ENCODE assay signal across 24 cellular contexts in the genomic region with DNA sequence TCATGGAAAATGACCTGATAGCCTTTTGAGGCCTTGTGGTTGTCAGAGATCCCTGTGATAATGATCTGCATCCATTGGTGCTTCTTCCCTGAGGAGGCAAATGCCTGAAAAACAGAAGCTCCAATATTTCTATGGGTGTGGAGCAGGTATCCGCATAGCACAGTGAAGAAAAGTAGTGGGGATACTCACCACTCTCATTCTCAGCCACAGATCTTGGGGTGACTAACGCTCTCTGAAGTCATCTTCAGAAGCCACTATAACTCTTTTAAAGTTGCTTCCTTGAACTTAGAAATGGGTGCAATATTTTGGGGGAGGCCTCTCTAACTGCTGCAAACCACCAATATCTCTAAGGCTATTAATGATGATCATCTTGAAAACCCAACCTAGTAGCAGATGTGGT. TPM values are rescaled to one million over a fixed set of nuclear protein-coding genes. Genes with fewer than 3 reads are reported as not detected.
DNase-seq lines count a peak whose midpoint lies in the region; ATAC-seq and TF ChIP-seq lines count a peak whose summit lies in the region.
"Had no signal": no experiment of that assay in that cellular context is flagged by ENCODE, and none has a peak within 500 bp of the region (broad histone marks: within the 10 kb centered on the region; RNA-seq: fewer than 3 reads in every experiment).

No MANE protein-coding gene starts in this region.

- H3K9ac ChIP-seq in colonic mucosa (ENCODE audit: low read depth in 2 of 2, low read length in 2 of 2) (no peak overlapping the region), mesenchymal stem cell (ENCODE audit: low read length) (no peak overlapping the region)

- POLR2A ChIA-PET in CD8-positive, alpha-beta T cell (lab: Charles Lee): interaction anchor here (0.7 to 1.9 kb wide), 2 partner anchors 27 to 84 kb away, joined by 3 to 7 read pairs; no protein-coding TSS in a partner anchor

- no peak for DNase-seq in activated CD4-positive, CD25-positive, alpha-beta regulatory T cell treated with anti-CD3 and anti-CD28 coated beads, Interleukin-2, amount 50 U/mL, for 72 hours
- peak in 1 of 7 experiments; percentile 20 for DNase-seq in CD8-positive, alpha-beta T cell
- peak; percentile 15 to 27 for DNase-seq in activated T-cell treated with anti-CD3 and anti-CD28 coated beads, Interleukin-2, amount 50 U/mL, for 72 hours
- DNase-seq in naive B cell (no peak), colonic mucosa (no peak), T-helper 9 cell (no peak), mesenchymal stem cell (no peak)
- DNase-seq: AML-193; Calu3; cerebellar nuclear complex; effector CD4-positive, alpha-beta T cell; esophagus squamous epithelium; left colon; NCI-H1105; NCI-H2081 treated with DMSO at 0.1 percent for 48 hours; T1000; tibial artery had no signal

- ATAC-seq in activated CD4-positive, CD25-positive, alpha-beta regulatory T cell treated with anti-CD3 and anti-CD28 coated beads, Interleukin-2, amount 50 U/mL, for 24 hours: peak; percentile 90 to 95
- ATAC-seq in CD8-positive, alpha-beta T cell: peak; percentile 51
- peak; percentile 84 to 98 for ATAC-seq in activated T-cell treated with anti-CD3 and anti-CD28 coated beads, Interleukin-2, amount 50 U/mL, for 72 hours (replicated peaks in 1 of 2)
- ATAC-seq in naive B cell (ENCODE audit: low read depth in 2 of 2): no peak
- ATAC-seq: left colon had no signal

- 100% methylated on average over 1 of the region's 2 CpGs for WGBS in mesenchymal stem cell

- no peaks in the 10 kb centered on the region for H3K9me3 ChIP-seq in CD8-positive, alpha-beta T cell (ENCODE audit: low read length)
- H3K9me3 ChIP-seq in colonic mucosa (no peaks in the 10 kb centered on the region), mesenchymal stem cell (ENCODE audit: control insufficient read depth, low read length) (no peaks in the 10 kb centered on the region)

- H3K27ac ChIP-seq in CD8-positive, alpha-beta T cell (ENCODE audit: low read depth, low read length): no peak overlapping the region
- H3K27ac ChIP-seq in colonic mucosa: no peak overlapping the region
- H3K27ac ChIP-seq in mesenchymal stem cell (ENCODE audit: low read length, poor library complexity, severe bottlenecking): no peak overlapping the region
- H3K27ac ChIP-seq: 22Rv1, ascending aorta, esophagus squamous epithelium, SK-N-MC, tibial artery had no signal

- no peak overlapping the region for H2AFZ ChIP-seq in mesenchymal stem cell (ENCODE audit: low read depth, low read length)

- no peak overlapping the region for H2BK5ac ChIP-seq in mesenchymal stem cell (ENCODE audit: low read depth, low read length, poor library complexity, severe bottlenecking)

- H3K36me3 ChIP-seq in CD8-positive, alpha-beta T cell (ENCODE audit: insufficient read depth, low read length): no peaks in the 10 kb centered on the region
- H3K36me3 ChIP-seq in colonic mucosa: no peaks in the 10 kb centered on the region
- no peaks in the 10 kb centered on the region for H3K36me3 ChIP-seq in mesenchymal stem cell (ENCODE audit: control insufficient read depth in 1 of 2, insufficient read depth in 2 of 2, low read depth in 1 of 2, low read length in 2 of 2)
- H3K36me3 ChIP-seq: ascending aorta, esophagus squamous epithelium, tibial artery had no signal

- no peaks in the 10 kb centered on the region for H3K27me3 Mint-ChIP-seq in CD8-positive, alpha-beta T cell (ENCODE audit: low read depth)
- no peaks in the 10 kb centered on the region for H3K27me3 Mint-ChIP-seq in activated T-cell treated with anti-CD3 and anti-CD28 coated beads, Interleukin-2, amount 50 U/mL, for 72 hours (ENCODE audit: low read depth)
- no peaks in the 10 kb centered on the region for H3K27me3 Mint-ChIP-seq in naive B cell

- H3K4me1 ChIP-seq in CD8-positive, alpha-beta T cell (ENCODE audit: insufficient read depth, low read length): peaks cover 34% of the 10 kb centered on the region
- no peaks in the 10 kb centered on the region for H3K4me1 ChIP-seq in colonic mucosa
- no peaks in the 10 kb centered on the region for H3K4me1 ChIP-seq in mesenchymal stem cell (ENCODE audit: control insufficient read depth, insufficient read depth, low read depth, low read length)
- H3K4me1 ChIP-seq: ascending aorta, esophagus squamous epithelium, tibial artery had no signal

- no peaks in the 10 kb centered on the region for H3K79me1 ChIP-seq in mesenchymal stem cell (replicated peaks; ENCODE audit: low read length, poor library complexity, severe bottlenecking)

- CTCF ChIA-PET in CD8-positive, alpha-beta T cell (lab: Charles Lee): interaction anchor here (1.2 to 3.3 kb wide), 2 partner anchors 13 to 256 kb away, joined by 3 to 23 read pairs; no protein-coding TSS in a partner anchor

- H3K4me1 Mint-ChIP-seq in CD8-positive, alpha-beta T cell (ENCODE audit: low read depth): peaks cover 77% of the 10 kb centered on the region
- H3K4me1 Mint-ChIP-seq in activated T-cell treated with anti-CD3 and anti-CD28 coated beads, Interleukin-2, amount 50 U/mL, for 72 hours (ENCODE audit: low read depth): peaks cover 45% of the 10 kb centered on the region
- peaks cover 39 to 64% (median 60%) of the 10 kb centered on the region in 3 donors for H3K4me1 Mint-ChIP-seq in naive B cell

- no peak overlapping the region for H3K4ac ChIP-seq in mesenchymal stem cell (ENCODE audit: low read depth in 1 of 2, low read length in 2 of 2)

- no peak overlapping the region for H3K23ac ChIP-seq in mesenchymal stem cell (ENCODE audit: low read length in 2 of 2)

- no peak for TF ChIP-seq CTCF in CD8-positive, alpha-beta T cell (IDR thresholded peaks at IDR 0.05)
- no peak for TF ChIP-seq CTCF in colonic mucosa (IDR thresholded peaks at IDR 0.05)

- peaks cover 53% of the 10 kb centered on the region for H3K36me3 Mint-ChIP-seq in CD8-positive, alpha-beta T cell
- H3K36me3 Mint-ChIP-seq in activated T-cell treated with anti-CD3 and anti-CD28 coated beads, Interleukin-2, amount 50 U/mL, for 72 hours (ENCODE audit: insufficient read depth in 2 of 2): peaks cover 3 to 24% of the 10 kb centered on the region in 2 donors
- peaks cover 10% of the 10 kb centered on the region in 2 donors for H3K36me3 Mint-ChIP-seq in naive B cell

- no peak overlapping the region for H2BK15ac ChIP-seq in mesenchymal stem cell (ENCODE audit: low read depth, poor library complexity, severe bottlenecking)

- H4K91ac ChIP-seq in mesenchymal stem cell (ENCODE audit: low read length): no peak overlapping the region

- no peak overlapping the region for H3K4me2 ChIP-seq in mesenchymal stem cell (ENCODE audit: low read length, poor library complexity, severe bottlenecking)
- H3K4me2 ChIP-seq: smooth muscle cell had no signal

- H3K14ac ChIP-seq in mesenchymal stem cell (ENCODE audit: low read length in 2 of 2): no peak overlapping the region

- H4K8ac ChIP-seq in mesenchymal stem cell (ENCODE audit: low read length): no peak overlapping the region

- no peak overlapping the region for H2BK12ac ChIP-seq in mesenchymal stem cell (ENCODE audit: low read length in 2 of 2)

- H3K4me3 Mint-ChIP-seq in CD8-positive, alpha-beta T cell: peak overlapping the region; percentile 13
- peak overlapping the region in 1 of 2 donors; percentile 58 for H3K4me3 Mint-ChIP-seq in activated T-cell treated with anti-CD3 and anti-CD28 coated beads, Interleukin-2, amount 50 U/mL, for 72 hours
- peak overlapping the region in 1 of 8 donors; percentile 8 for H3K4me3 Mint-ChIP-seq in naive B cell

- H2AK5ac ChIP-seq in mesenchymal stem cell (ENCODE audit: low read length, severe bottlenecking): no peak overlapping the region

- no peak overlapping the region for H2BK120ac ChIP-seq in mesenchymal stem cell (ENCODE audit: low read depth, low read length)

- intact Hi-C loops in CD8-positive, alpha-beta T cell (cut with DNase I, micrococcal nuclease): no loop called here
- intact Hi-C loops in colonic mucosa (cut with DNase I): no loop called here

- H3K27me3 ChIP-seq in CD8-positive, alpha-beta T cell (ENCODE audit: insufficient read depth, low read length): no peaks in the 10 kb centered on the region
- H3K27me3 ChIP-seq in colonic mucosa: no peaks in the 10 kb centered on the region
- H3K27me3 ChIP-seq in mesenchymal stem cell (ENCODE audit: control insufficient read depth in 1 of 2, insufficient read depth in 1 of 2, low read length in 2 of 2): no peaks in the 10 kb centered on the region
- H3K27me3 ChIP-seq: ascending aorta, esophagus squamous epithelium, tibial artery had no signal

- no peak overlapping the region for H3K4me3 ChIP-seq in CD8-positive, alpha-beta T cell (ENCODE audit: low read depth, low read length)
- no peak overlapping the region for H3K4me3 ChIP-seq in colonic mucosa
- H3K4me3 ChIP-seq in mesenchymal stem cell (ENCODE audit: insufficient read depth in 1 of 2, low read depth in 1 of 2, low read length in 2 of 2): no peak overlapping the region
- H3K4me3 ChIP-seq: ascending aorta, esophagus squamous epithelium, SK-N-MC, smooth muscle cell, tibial artery had no signal

- peaks cover 4% of the 10 kb centered on the region for H3K9me3 Mint-ChIP-seq in CD8-positive, alpha-beta T cell
- peaks cover 3% of the 10 kb centered on the region in 2 donors for H3K9me3 Mint-ChIP-seq in activated T-cell treated with anti-CD3 and anti-CD28 coated beads, Interleukin-2, amount 50 U/mL, for 72 hours
- peaks cover 0 to 3% (median 0%) of the 10 kb centered on the region in 7 donors for H3K9me3 Mint-ChIP-seq in naive B cell

- H3K27ac Mint-ChIP-seq in CD8-positive, alpha-beta T cell: peak overlapping the region; percentile 75
- H3K27ac Mint-ChIP-seq in activated T-cell treated with anti-CD3 and anti-CD28 coated beads, Interleukin-2, amount 50 U/mL, for 72 hours: peak overlapping the region; percentile 68
- H3K27ac Mint-ChIP-seq in naive B cell: peak overlapping the region; percentile 18 to 93 (median 88)

- no peak overlapping the region for H3K18ac ChIP-seq in mesenchymal stem cell (ENCODE audit: low read depth in 1 of 2, low read length in 2 of 2)

RNA-seq across cellular contexts. Expression of a gene that starts 46.2 kb away (rescaled TPM):
- 100 to 1,000 TPM; 115 to 119 TPM for total RNA-seq in CD8-positive, alpha-beta T cell
- total RNA-seq in activated T-cell treated with anti-CD3 and anti-CD28 coated beads, Interleukin-2, amount 50 U/mL, for 72 hours: 100 to 1,000 TPM in 1 of 2 donors, 10 to 100 TPM in 1; 94.6 to 111 TPM
- polyA plus RNA-seq in naive B cell (ENCODE audit: low read depth in 6 of 6): 100 to 1,000 TPM; 183 to 264 (median 210) TPM
- total RNA-seq in colonic mucosa: 1 to 10 TPM; 1.6 to 3.7 TPM
- 0.14 TPM for polyA plus RNA-seq in mesenchymal stem cell (2013, experiment 1 of 2)
- polyA plus RNA-seq in mesenchymal stem cell (2013, experiment 2 of 2): 0.18 TPM
- total RNA-seq: Calu3, glomerular endothelial cell, H1, smooth muscle cell had no signal
- polyA plus RNA-seq: H1, smooth muscle cell had no signal

Comparison
In these comparisons a context has a peak if more than half of its experiments do, and no peak if none do; other contexts are left out.
1. ATAC-seq: peak in activated CD4-positive, CD25-positive, alpha-beta regulatory T cell treated with anti-CD3 and anti-CD28 coated beads, Interleukin-2, amount 50 U/mL, for 24 hours (2 of 2), CD8-positive, alpha-beta T cell (single experiment) and activated T-cell treated with anti-CD3 and anti-CD28 coated beads, Interleukin-2, amount 50 U/mL, for 72 hours (2 of 2); none in naive B cell (0 of 2).
2. DNase-seq: peak in activated T-cell treated with anti-CD3 and anti-CD28 coated beads, Interleukin-2, amount 50 U/mL, for 72 hours (2 of 2); none in activated CD4-positive, CD25-positive, alpha-beta regulatory T cell treated with anti-CD3 and anti-CD28 coated beads, Interleukin-2, amount 50 U/mL, for 72 hours (single experiment), naive B cell (single experiment), colonic mucosa (single experiment), T-helper 9 cell (single experiment) and mesenchymal stem cell (single experiment).
3. RNA of a gene that starts 46.2 kb away (total RNA-seq): 115 to 119 TPM in CD8-positive, alpha-beta T cell and 94.6 to 111 TPM in activated T-cell treated with anti-CD3 and anti-CD28 coated beads, Interleukin-2, amount 50 U/mL, for 72 hours; 1.6 to 3.7 TPM in colonic mucosa; every median in the first group is over 10 times any median in the second.
4. Peak in every context shown above with its lines, with median percentiles within 50 percentile points of each other: H3K27ac Mint-ChIP-seq.